In genomic region chr13:19852766-19853165, GRCh38 we compare ENCODE assay signal across 25 cellular contexts.
"Had no signal": no experiment of that assay in that cellular context is flagged by ENCODE, and none has a peak within 500 bp of the region (broad histone marks: within the 10 kb centered on the region; RNA-seq: fewer than 3 reads in every experiment).

No MANE protein-coding gene starts in this region.

- H3K27ac Mint-ChIP-seq: activated CD4-positive, alpha-beta memory T cell treated with anti-CD3 and anti-CD28 coated beads for 36 hours; activated naive CD4-positive, alpha-beta T cell treated with anti-CD3 and anti-CD28 coated beads for 36 hours; activated naive CD4-positive, alpha-beta T cell treated with anti-CD3 and anti-CD28 coated beads, Interleukin-2, amount 50 U/mL, for 72 hours; T-helper 1 cell treated with Interleukin-12 subunit alpha and Interleukin-12 subunit beta and Interleukin-4 antibody, amounts not matched to agents 30 μg/mL and 1 μg/mL, for 36 hours; T-helper 2 cell treated with Interferon-gamma antibody and Interleukin-4, amounts not matched to agents 5 μg/mL and 100 μg/mL, for 36 hours had no signal

- H3K27me3 Mint-ChIP-seq: activated CD4-positive, alpha-beta memory T cell treated with anti-CD3 and anti-CD28 coated beads for 36 hours; activated CD4-positive, alpha-beta T cell treated with anti-CD3 and anti-CD28 coated beads for 36 hours had no signal

- H3K9me3 Mint-ChIP-seq: activated CD4-positive, alpha-beta memory T cell treated with anti-CD3 and anti-CD28 coated beads for 36 hours; activated T-cell treated with anti-CD3 and anti-CD28 coated beads, Interleukin-2, amount 50 U/mL, for 4 hours; T-helper 1 cell treated with Interleukin-12 subunit alpha and Interleukin-12 subunit beta and Interleukin-4 antibody, amounts not matched to agents 30 μg/mL and 1 μg/mL, for 36 hours; T-helper 2 cell treated with Interferon-gamma antibody and Interleukin-4, amounts not matched to agents 5 μg/mL and 100 μg/mL, for 36 hours had no signal

- H3K4me3 Mint-ChIP-seq: activated CD4-positive, alpha-beta memory T cell treated with anti-CD3 and anti-CD28 coated beads for 36 hours; activated CD4-positive, alpha-beta T cell treated with anti-CD3 and anti-CD28 coated beads for 36 hours; activated naive CD4-positive, alpha-beta T cell treated with anti-CD3 and anti-CD28 coated beads for 36 hours; activated T-cell treated with anti-CD3 and anti-CD28 coated beads, Interleukin-2, amount 50 U/mL, for 4 hours; activated T-helper 1 cell treated with anti-CD3 and anti-CD28 coated beads, Interleukin-12 subunit alpha, Interleukin-12 subunit beta, Interleukin-2, Interleukin-4 antibody, amounts not matched to agents 30 ng/mL and 10 ng/mL and 1 ng/mL, durations not matched to agents 14 hours and 24 hours and 36 hours; T-helper 1 cell treated with Interleukin-12 subunit alpha and Interleukin-12 subunit beta and Interleukin-4 antibody, amounts not matched to agents 30 μg/mL and 1 μg/mL, for 36 hours; T-helper 2 cell treated with Interferon-gamma antibody and Interleukin-4, amounts not matched to agents 5 μg/mL and 100 μg/mL, for 36 hours had no signal

- DNase-seq: activated CD4-positive, alpha-beta memory T cell treated with anti-CD3 and anti-CD28 coated beads for 36 hours; activated CD4-positive, alpha-beta T cell treated with anti-CD3 and anti-CD28 coated beads for 36 hours; activated CD4-positive, alpha-beta T cell treated with anti-CD3 and anti-CD28 coated beads, Interleukin-2, amount 50 U/mL, for 1 hour; activated gamma-delta T cell treated with Interleukin-2 at 50 U/mL for 16 hours; activated naive CD4-positive, alpha-beta T cell treated with anti-CD3 and anti-CD28 coated beads for 36 hours; activated T-cell treated with anti-CD3 and anti-CD28 coated beads, Interleukin-2, amount 50 U/mL, for 4 hours; amygdala; Kasumi-1; MM.1S; MV-4-11; NCI-H1092; NCI-H1436 treated with DMSO at 0.1 percent for 48 hours; NCI-H1694 treated with DMSO at 0.1 percent for 48 hours; NCI-H2029; NCI-H345; NCI-H524 treated with DMSO at 0.1 percent for 48 hours; Peyer's patch; RPMI8226; SHP77 treated with DMSO at 0.1 percent for 48 hours; SK-N-SH had no signal

- ATAC-seq: activated CD4-positive, alpha-beta T cell treated with anti-CD3 and anti-CD28 coated beads for 36 hours; activated naive CD4-positive, alpha-beta T cell treated with anti-CD3 and anti-CD28 coated beads, Interleukin-2, amount 50 U/mL, for 72 hours; activated T-cell treated with anti-CD3 and anti-CD28 coated beads, Interleukin-2, amount 50 U/mL, for 4 hours; PC-3 had no signal
